In the genomic region with DNA sequence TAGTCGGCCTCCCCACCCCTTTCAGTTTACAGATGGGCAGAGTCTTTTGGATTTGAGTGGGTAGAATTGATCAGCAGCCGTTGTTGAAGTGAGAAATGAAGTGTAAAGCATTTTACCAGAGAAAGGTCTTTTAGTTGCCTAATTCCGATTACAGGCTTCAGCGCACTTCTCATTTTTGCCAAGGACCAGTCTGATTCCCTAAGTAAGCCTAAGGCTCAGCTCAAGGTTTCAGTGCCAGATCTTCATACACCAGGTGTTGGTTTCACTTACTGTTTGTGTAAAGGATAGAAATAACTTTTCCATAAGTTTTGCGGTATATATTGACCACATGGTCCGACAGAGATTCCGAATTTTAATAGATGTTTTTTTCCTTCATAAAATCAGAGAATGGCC, we compare ENCODE assay signal across 8 cellular contexts.
A peak's percentile ranks its signal among the peaks of the same experiment; 100 is the strongest.
DNase-seq lines count a peak whose midpoint lies in the region; ATAC-seq and TF ChIP-seq lines count a peak whose summit lies in the region.

No MANE protein-coding gene starts in this region.

- H2AFZ ChIP-seq in parathyroid adenoma = no peak overlapping the region

- H3K36me3 ChIP-seq in DOHH2 (ENCODE audit: control insufficient read depth, low read length) (no peaks in the 10 kb centered on the region), parathyroid adenoma (ENCODE audit: control insufficient read depth, insufficient read depth, low read length) (no peaks in the 10 kb centered on the region)

- H3K4me1 Mint-ChIP-seq in effector memory CD8-positive, alpha-beta T cell (ENCODE audit: low read depth in 2 of 2) = peaks cover 22 to 62% of the 10 kb centered on the region in 2 donors

- H3K27me3 Mint-ChIP-seq in effector memory CD8-positive, alpha-beta T cell = no peaks in the 10 kb centered on the region

- ATAC-seq in effector memory CD8-positive, alpha-beta T cell (replicated peaks) = no peak
- ATAC-seq in GM18498 (IDR thresholded peaks at IDR 0.05; ENCODE audit: unreplicated experiment) = no peak
- ATAC-seq in GM18870 (IDR thresholded peaks at IDR 0.05; ENCODE audit: unreplicated experiment) = no peak

- DNase-seq in NCI-H526 treated with DMSO at 0.1 percent for 48 hours (lab: John Stamatoyannopoulos, UW) (peak; percentile 43), head of caudate nucleus (no peak), nucleus accumbens (lab: John Stamatoyannopoulos, UW) (no peak)
- DNase-seq in effector memory CD8-positive, alpha-beta T cell = no peak

- TF ChIP-seq CTCF in DOHH2 (IDR thresholded peaks at IDR 0.05; ENCODE audit: low read depth, low read length, poor library complexity, severe bottlenecking) = no peak
- no peak for TF ChIP-seq CTCF in parathyroid adenoma (IDR thresholded peaks at IDR 0.05)

- H3K4me3 Mint-ChIP-seq in effector memory CD8-positive, alpha-beta T cell = peak overlapping the region; percentile 85 to 87

- no peaks in the 10 kb centered on the region for H3K9me3 Mint-ChIP-seq in effector memory CD8-positive, alpha-beta T cell

- H3K9ac ChIP-seq in parathyroid adenoma = no peak overlapping the region

- H3K27ac Mint-ChIP-seq in effector memory CD8-positive, alpha-beta T cell = peak overlapping the region in 1 of 2 donors; percentile 80

- intact Hi-C loops in head of caudate nucleus (cut with DNase I) = no loop called here

- H3K4me2 ChIP-seq in DOHH2 (ENCODE audit: low read length) (0 out of 2 replicates have a peak overlapping the region, but pooled peaks have one; percentile 70), parathyroid adenoma (ENCODE audit: low read length) (peak overlapping the region; percentile 87)

- H3K27ac ChIP-seq in DOHH2 (ENCODE audit: low read depth, low read length) (no peak overlapping the region), parathyroid adenoma (peak overlapping the region; percentile 87)

- H4K20me1 ChIP-seq in DOHH2 (ENCODE audit: control insufficient read depth, insufficient read depth, low read depth, low read length) = peaks cover 9% of the 10 kb centered on the region

- H3K4me3 ChIP-seq in DOHH2 (ENCODE audit: low read length) (no peak overlapping the region), parathyroid adenoma (ENCODE audit: low read depth, low read length) (no peak overlapping the region)

- peaks cover 7% of the 10 kb centered on the region for H3K36me3 Mint-ChIP-seq in effector memory CD8-positive, alpha-beta T cell (ENCODE audit: insufficient read depth)

- peaks cover 4% of the 10 kb centered on the region; the same call in 1 of the 2 replicates for H3F3A ChIP-seq in DOHH2 (ENCODE audit: control insufficient read depth, insufficient read depth)

- no peaks in the 10 kb centered on the region; the same call in 1 of the 2 replicates for H3K27me3 ChIP-seq in DOHH2 (ENCODE audit: control insufficient read depth, low read length)
- H3K27me3 ChIP-seq in parathyroid adenoma (ENCODE audit: control insufficient read depth, insufficient read depth, low read length) = no peaks in the 10 kb centered on the region

- H3K9me3 ChIP-seq in DOHH2 (ENCODE audit: control insufficient read depth, insufficient read depth, low read length) (no peaks in the 10 kb centered on the region), parathyroid adenoma (ENCODE audit: control insufficient read depth, low read length) (no peaks in the 10 kb centered on the region)

- H3K9me2 ChIP-seq in DOHH2 (replicated peaks; ENCODE audit: control insufficient read depth, low read length) = no peaks in the 10 kb centered on the region

- H3K79me2 ChIP-seq in DOHH2 (ENCODE audit: control insufficient read depth, low read length) (peaks cover 3% of the 10 kb centered on the region; the same call in 1 of the 2 replicates), parathyroid adenoma (peaks cover 7% of the 10 kb centered on the region)

- H3K4me1 ChIP-seq in DOHH2 (ENCODE audit: control insufficient read depth, low read length) = peaks cover 29% of the 10 kb centered on the region
- H3K4me1 ChIP-seq in parathyroid adenoma = peaks cover 22% of the 10 kb centered on the region
